ENCODE assay signal across 9 cellular contexts in genomic region chr12:94261781-94262180, GRCh38.
DNase-seq lines count a peak whose midpoint lies in the region; ATAC-seq and TF ChIP-seq lines count a peak whose summit lies in the region.
"Had no signal": no experiment of that assay in that cellular context is flagged by ENCODE, and none has a peak within 500 bp of the region (broad histone marks: within the 10 kb centered on the region; RNA-seq: fewer than 3 reads in every experiment).

No MANE protein-coding gene starts in this region.

- no peaks in the 10 kb centered on the region for H3K9me3 ChIP-seq in GM23248 (ENCODE audit: low read depth)
- H3K9me3 ChIP-seq in skeletal muscle satellite cell (replicated peaks; ENCODE audit: low read length) = no peaks in the 10 kb centered on the region

- H3K4me3 ChIP-seq in GM23248 (peak overlapping the region; percentile 77), WI38 (ENCODE audit: low read depth, low read length) (peak overlapping the region; percentile 59), fibroblast of mammary gland (ENCODE audit: control insufficient read depth, low read depth, low read length) (peak overlapping the region; percentile 71), skeletal muscle satellite cell (ENCODE audit: low read length) (peak overlapping the region; percentile 84)

- DNase-seq in GM23248 = no peak
- DNase-seq in fibroblast of mammary gland (ENCODE audit: low read depth) = no peak
- DNase-seq in NCI-H2107 treated with DMSO at 0.1 percent for 48 hours (lab: John Stamatoyannopoulos, UW; ENCODE audit: unreplicated experiment) = no peak
- DNase-seq in NCI-H524 treated with DMSO at 0.1 percent for 48 hours (lab: John Stamatoyannopoulos, UW) = no peak
- DNase-seq: NCI-H82 had no signal

- H3K9ac ChIP-seq in GM23248 (peak overlapping the region; percentile 74), skeletal muscle satellite cell (ENCODE audit: low read depth, low read length) (peak overlapping the region; percentile 83)

- peak overlapping the region; percentile 92 for H3K4me2 ChIP-seq in GM23248 (ENCODE audit: unreplicated experiment)
- peak overlapping the region; percentile 84 for H3K4me2 ChIP-seq in skeletal muscle satellite cell (ENCODE audit: low read length)

- no peaks in the 10 kb centered on the region for H3K79me2 ChIP-seq in GM23248 (ENCODE audit: insufficient read depth)

- peak overlapping the region; percentile 60 for H3K27ac ChIP-seq in GM23248

- WGBS in GM23248 (ENCODE audit: low coverage in 1 of 2, low lambda C conversion rate in 2 of 2, missing lambda C conversion rate in 2 of 2), 2 experiments = 7 to 8% methylated on average over 3 of the region's 3 CpGs

- ATAC-seq in HG03432 (IDR thresholded peaks at IDR 0.05; ENCODE audit: unreplicated experiment) = no peak
- ATAC-seq in HG03045 (IDR thresholded peaks at IDR 0.05; ENCODE audit: unreplicated experiment) = no peak

- TF ChIP-seq CTCF in WI38 (IDR thresholded peaks at IDR 0.05; ENCODE audit: low read depth, low read length) (no peak), fibroblast of mammary gland (conservative IDR thresholded peaks at IDR 0.05; ENCODE audit: control insufficient read depth, insufficient read depth, low read depth, low read length) (no peak)

- peaks cover 42% of the 10 kb centered on the region for H3F3A ChIP-seq in GM23248 (ENCODE audit: insufficient read depth)

- H4K20me1 ChIP-seq in GM23248 (ENCODE audit: insufficient read depth) = no peaks in the 10 kb centered on the region

- peak overlapping the region; percentile 84 for H2AFZ ChIP-seq in GM23248

- in situ Hi-C loops in GM23248 (cut with MboI) = no loop called here

- H3K4me1 ChIP-seq in GM23248 (ENCODE audit: insufficient read depth) (peaks cover 43% of the 10 kb centered on the region), skeletal muscle satellite cell (ENCODE audit: control insufficient read depth, insufficient read depth, low read length) (peaks cover 16% of the 10 kb centered on the region)

- H3K36me3 ChIP-seq in GM23248 (ENCODE audit: low read depth) (no peaks in the 10 kb centered on the region), skeletal muscle satellite cell (ENCODE audit: insufficient read depth, low read length) (no peaks in the 10 kb centered on the region)

- H3K27me3 ChIP-seq in GM23248 (replicated peaks; ENCODE audit: insufficient read depth) (no peaks in the 10 kb centered on the region), skeletal muscle satellite cell (ENCODE audit: control insufficient read depth, insufficient read depth, low read length) (no peaks in the 10 kb centered on the region)

- H3K9me2 ChIP-seq in GM23248 (ENCODE audit: insufficient read depth) = no peaks in the 10 kb centered on the region
